In genomic region chr11:74449369-74449931, GRCh38 we compare ENCODE assay signal across 1 cellular context.
TF ChIP-seq lines count a peak whose summit lies in the region.

No MANE protein-coding gene starts in this region.

TF ChIP-seq in HEK293, 187 proteins besides CTCF, POLR2A, EP300 and RAD21 (continued from another document):
- TF ChIP-seq ZNF747 (tag by site-specific recombination; IDR thresholded peaks at IDR 0.05) = no peak
- no peak for TF ChIP-seq ZBTB21 (tag by site-specific recombination; IDR thresholded peaks at IDR 0.05)
- no peak for TF ChIP-seq ZNF248 (tag by site-specific recombination; IDR thresholded peaks at IDR 0.05)
- no peak for TF ChIP-seq ZNF398 (tag by site-specific recombination; IDR thresholded peaks at IDR 0.05)
- TF ChIP-seq ZNF366 (tag by site-specific recombination; conservative IDR thresholded peaks at IDR 0.05) = 0 out of 2 replicates have a peak, but pooled peaks have one; percentile 31
- TF ChIP-seq ZNF660 (tag by site-specific recombination; IDR thresholded peaks at IDR 0.05) = peak; percentile 59
